ENCODE assay signal across 2 cellular contexts in genomic region chr4:3249681-3250437, GRCh38.
TF ChIP-seq lines count a peak whose summit lies in the region.

No MANE protein-coding gene starts in this region.

TF ChIP-seq in GM23338, 12 proteins besides CTCF, POLR2A, EP300 and RAD21:
- no peak for TF ChIP-seq CREB1 (CRISPR knock-in tag; IDR thresholded peaks at IDR 0.05; ENCODE audit: low read depth)
- TF ChIP-seq ZNF114 (CRISPR knock-in tag; IDR thresholded peaks at IDR 0.05): no peak
- TF ChIP-seq POLR2AphosphoS5 (IDR thresholded peaks at IDR 0.05; ENCODE audit: low read depth): no peak
- no peak for TF ChIP-seq JUNB (IDR thresholded peaks at IDR 0.05; ENCODE audit: unreplicated experiment)
- no peak for TF ChIP-seq EZH2phosphoT487 (IDR thresholded peaks at IDR 0.05; ENCODE audit: unreplicated experiment)
- TF ChIP-seq EZH2 (IDR thresholded peaks at IDR 0.05; ENCODE audit: low read depth, unreplicated experiment): no peak
TF ChIP-seq in GM23338: peak in this region for 0.

TF ChIP-seq in HepG2, 621 proteins besides CTCF, POLR2A, EP300 and RAD21:
- TF ChIP-seq FUBP1 (CRISPR knock-in tag; IDR thresholded peaks at IDR 0.05; ENCODE audit: borderline replicate concordance) (no peak), HNRNPL (IDR thresholded peaks at IDR 0.05; ENCODE audit: low read depth, low read length) (0 out of 2 replicates have a peak, but pooled peaks have one; percentile 11), CENPX (CRISPR knock-in tag; IDR thresholded peaks at IDR 0.05) (no peak)
